Comparison of ENCODE assay signal across 19 cellular contexts in genomic region chr16:78695371-78695770, GRCh38.
"Had no signal": no experiment of that assay in that cellular context is flagged by ENCODE, and none has a peak within 500 bp of the region (broad histone marks: within the 10 kb centered on the region; RNA-seq: fewer than 3 reads in every experiment).

No MANE protein-coding gene starts in this region.

- H3K36me3 ChIP-seq: ascending aorta, esophagus squamous epithelium, heart right ventricle, left ventricle myocardium inferior, right atrium auricular region, stomach, upper lobe of left lung had no signal

- H3K4me1 ChIP-seq: ascending aorta, esophagus squamous epithelium, right atrium auricular region, stomach, upper lobe of left lung had no signal

- H3K27me3 ChIP-seq: ascending aorta, esophagus squamous epithelium, heart right ventricle, right atrium auricular region, stomach, upper lobe of left lung had no signal

- DNase-seq: activated B cell treated with CpG ODN at 0.5 μM for 24 hours; activated CD4-positive, alpha-beta memory T cell treated with anti-CD3 and anti-CD28 coated beads, Interleukin-2, amount 10 ng/mL, durations not matched to agents 7 days and 5 days; activated CD4-positive, alpha-beta T cell treated with anti-CD3 and anti-CD28 coated beads for 4 hours; activated effector memory CD4-positive, alpha-beta T cell treated with Interleukin-2 at 50 U/mL for 16 hours; activated naive CD4-positive, alpha-beta T cell treated with anti-CD3 and anti-CD28 coated beads, Interleukin-2, amount 10 ng/mL, durations not matched to agents 7 days and 5 days; activated T-cell treated with anti-CD3 and anti-CD28 coated beads, Interleukin-2, amount 50 U/mL, for 4 hours; dermis blood vessel endothelial cell; effector memory CD4-positive, alpha-beta T cell; esophagus squamous epithelium; heart right ventricle; left ventricle myocardium inferior; mammary epithelial cell; midbrain; nephron progenitor cell; stomach; T-cell; upper lobe of left lung had no signal

- H3K27ac ChIP-seq: ascending aorta, esophagus squamous epithelium, heart right ventricle, left ventricle myocardium inferior, right atrium auricular region, stomach, upper lobe of left lung had no signal

- H3K4me3 ChIP-seq: ascending aorta, esophagus squamous epithelium, heart right ventricle, left ventricle myocardium inferior, right atrium auricular region, stomach, upper lobe of left lung had no signal

- H3K9me3 ChIP-seq: ascending aorta, esophagus squamous epithelium, right atrium auricular region, stomach, upper lobe of left lung had no signal
